In genomic region chr6:36427781-36428345, GRCh38 we compare ENCODE assay signal across 26 cellular contexts. TPM values are rescaled to one million over a fixed set of nuclear protein-coding genes. Genes with fewer than 3 reads are reported as not detected.
DNase-seq lines count a peak whose midpoint lies in the region; ATAC-seq, FAIRE-seq and TF ChIP-seq lines count a peak whose summit lies in the region.
"Had no signal": no experiment of that assay in that cellular context is flagged by ENCODE, and none has a peak within 500 bp of the region (broad histone marks: within the 10 kb centered on the region; RNA-seq: fewer than 3 reads in every experiment).

No MANE protein-coding gene starts in this region.

- 65% methylated on average over 12 of the region's 12 CpGs for WGBS in A549 (ENCODE audit: missing lambda C conversion rate)
- 77% methylated on average over 12 of the region's 12 CpGs for WGBS in SK-N-SH (ENCODE audit: low lambda C conversion rate)

- FAIRE-seq in A549 (lab: Jason Lieb, UNC): no peak
- FAIRE-seq: GM12878 had no signal

- H3K4me3 Mint-ChIP-seq in stimulated activated naive CD8-positive, alpha-beta T cell treated with anti-CD3 and anti-CD28 coated beads, Interleukin-15, amount 100 ng/mL, for 72 hours: no peak overlapping the region
- H3K4me3 Mint-ChIP-seq: activated B cell treated with CpG ODN at 0.5 μM for 24 hours; activated CD4-positive, alpha-beta memory T cell treated with anti-CD3 and anti-CD28 coated beads, Interleukin-2, amount 10 ng/mL, durations not matched to agents 7 days and 5 days; activated T-cell treated with anti-CD3 and anti-CD28 coated beads, Interleukin-2, amount 50 U/mL, for 24 hours; brain; T-helper 1 cell treated with Interleukin-12 subunit alpha and Interleukin-12 subunit beta and Interleukin-4 antibody, amounts not matched to agents 30 μg/mL and 1 μg/mL, for 36 hours had no signal

- H3K4me3 ChIP-seq in A549 (no peak overlapping the region), HCT116 (replicated peaks in 1 of 2; ENCODE audit: low read depth in 1 of 2, low read length in 2 of 2) (no peak overlapping the region), SK-N-SH (ENCODE audit: low read depth in 2 of 2, low read length in 1 of 2) (no peak overlapping the region), fibroblast of mammary gland (ENCODE audit: control insufficient read depth, low read depth, low read length) (no peak overlapping the region)
- H3K4me3 ChIP-seq: GM12878, sigmoid colon, stomach, upper lobe of right lung had no signal

- H2AFZ ChIP-seq in HCT116 (ENCODE audit: low read depth, low read length, poor library complexity, severe bottlenecking) (peak overlapping the region; percentile 75), SK-N-SH (ENCODE audit: low read depth) (no peak overlapping the region)

- no peak overlapping the region for H3K27ac Mint-ChIP-seq in stimulated activated naive CD8-positive, alpha-beta T cell treated with anti-CD3 and anti-CD28 coated beads, Interleukin-15, amount 100 ng/mL, for 72 hours
- H3K27ac Mint-ChIP-seq: activated B cell treated with CpG ODN at 0.5 μM for 24 hours; activated CD4-positive, alpha-beta memory T cell treated with anti-CD3 and anti-CD28 coated beads, Interleukin-2, amount 10 ng/mL, durations not matched to agents 7 days and 5 days; activated T-cell treated with anti-CD3 and anti-CD28 coated beads, Interleukin-2, amount 50 U/mL, for 24 hours; brain; T-helper 1 cell treated with Interleukin-12 subunit alpha and Interleukin-12 subunit beta and Interleukin-4 antibody, amounts not matched to agents 30 μg/mL and 1 μg/mL, for 36 hours had no signal

- no peaks in the 10 kb centered on the region for H3K9me3 Mint-ChIP-seq in stimulated activated naive CD8-positive, alpha-beta T cell treated with anti-CD3 and anti-CD28 coated beads, Interleukin-15, amount 100 ng/mL, for 72 hours
- H3K9me3 Mint-ChIP-seq: activated B cell treated with CpG ODN at 0.5 μM for 24 hours; activated CD4-positive, alpha-beta memory T cell treated with anti-CD3 and anti-CD28 coated beads, Interleukin-2, amount 10 ng/mL, durations not matched to agents 7 days and 5 days; activated T-cell treated with anti-CD3 and anti-CD28 coated beads, Interleukin-2, amount 50 U/mL, for 24 hours; T-helper 1 cell treated with Interleukin-12 subunit alpha and Interleukin-12 subunit beta and Interleukin-4 antibody, amounts not matched to agents 30 μg/mL and 1 μg/mL, for 36 hours had no signal

- H3K9me2 ChIP-seq in HCT116 (ENCODE audit: insufficient read depth): no peaks in the 10 kb centered on the region
- H3K9me2 ChIP-seq in SK-N-SH: no peaks in the 10 kb centered on the region

- TF ChIP-seq CTCF in A549 (IDR thresholded peaks at IDR 0.05) (no peak), HCT116 (IDR thresholded peaks at IDR 0.05 in 2 of 3, conservative IDR thresholded peaks at IDR 0.05 in 1 of 3; ENCODE audit: borderline replicate concordance in 1 of 3, insufficient read depth in 1 of 3, low read depth in 2 of 3, low read length in 2 of 3) (no peak), SK-N-SH (IDR thresholded peaks at IDR 0.05) (no peak), fibroblast of mammary gland (conservative IDR thresholded peaks at IDR 0.05; ENCODE audit: control insufficient read depth, insufficient read depth, low read depth, low read length) (no peak)

- POLR2A ChIA-PET in A549 (lab: Yijun Ruan, JAX): no interaction called here
- POLR2A ChIA-PET in HCT116 (lab: Charles Lee): interaction anchor here (2.1 kb wide), 1 partner anchor 13 kb away, joined by 6 read pairs; no protein-coding TSS in a partner anchor
- POLR2A ChIA-PET in SK-N-SH (lab: Yijun Ruan, JAX): no interaction called here

- H3K36me3 ChIP-seq in HCT116 (ENCODE audit: control insufficient read depth in 1 of 2, insufficient read depth in 2 of 2, low read length in 2 of 2) (no peaks in the 10 kb centered on the region), SK-N-SH (replicated peaks in 1 of 2; ENCODE audit: control insufficient read depth in 1 of 2, insufficient read depth in 2 of 2, low read length in 1 of 2) (no peaks in the 10 kb centered on the region)
- H3K36me3 ChIP-seq: sigmoid colon, stomach, upper lobe of right lung had no signal

- H3K9me3 ChIP-seq in A549: no peaks in the 10 kb centered on the region
- H3K9me3 ChIP-seq in HCT116 (ENCODE audit: control insufficient read depth in 1 of 2, insufficient read depth in 1 of 2, low read depth in 1 of 2, low read length in 2 of 2): no peaks in the 10 kb centered on the region
- no peaks in the 10 kb centered on the region for H3K9me3 ChIP-seq in SK-N-SH
- H3K9me3 ChIP-seq: sigmoid colon, stomach, upper lobe of right lung had no signal

- H3K9ac ChIP-seq in HCT116 (ENCODE audit: low read length) (no peak overlapping the region), SK-N-SH (no peak overlapping the region)

- H4K20me1 ChIP-seq in HCT116 (ENCODE audit: insufficient read depth): no peaks in the 10 kb centered on the region
- H4K20me1 ChIP-seq in SK-N-SH (ENCODE audit: insufficient read depth): no peaks in the 10 kb centered on the region

- intact Hi-C loops in HCT116 (cut with micrococcal nuclease): no loop called here

- H3K27me3 Mint-ChIP-seq in stimulated activated naive CD8-positive, alpha-beta T cell treated with anti-CD3 and anti-CD28 coated beads, Interleukin-15, amount 100 ng/mL, for 72 hours: no peaks in the 10 kb centered on the region
- H3K27me3 Mint-ChIP-seq: activated B cell treated with CpG ODN at 0.5 μM for 24 hours; activated CD4-positive, alpha-beta memory T cell treated with anti-CD3 and anti-CD28 coated beads, Interleukin-2, amount 10 ng/mL, durations not matched to agents 7 days and 5 days; activated T-cell treated with anti-CD3 and anti-CD28 coated beads, Interleukin-2, amount 50 U/mL, for 24 hours had no signal

- H3K27me3 ChIP-seq in HCT116 (ENCODE audit: insufficient read depth, low read length) (no peaks in the 10 kb centered on the region), SK-N-SH (ENCODE audit: insufficient read depth) (no peaks in the 10 kb centered on the region)
- H3K27me3 ChIP-seq: sigmoid colon, stomach, upper lobe of right lung had no signal

- CTCF ChIA-PET in A549 (lab: Yijun Ruan, JAX) (interaction anchor here (0.7 to 1.3 kb wide), 3 partner anchors 9 to 331 kb away, joined by 3 to 4 read pairs (median 3); no protein-coding TSS in a partner anchor), HCT116 (lab: Charles Lee) (interaction anchor here (1.6 kb wide), 1 partner anchor 14 kb away, joined by 3 read pairs; no protein-coding TSS in a partner anchor), SK-N-SH (lab: Yijun Ruan, JAX) (interaction anchor here (1.0 to 1.8 kb wide), 5 partner anchors 8 to 331 kb away, joined by 3 to 6 read pairs (median 3); no protein-coding TSS in a partner anchor)

- peaks cover 15% of the 10 kb centered on the region for H3F3A ChIP-seq in SK-N-SH (replicated peaks; ENCODE audit: insufficient read depth)

- H3K4me2 ChIP-seq in A549 (no peak overlapping the region; the same call in 2 of the 3 replicates), HCT116 (ENCODE audit: low read length) (no peak overlapping the region), SK-N-SH (no peak overlapping the region)

- H3K27ac ChIP-seq in A549 (peak overlapping the region; percentile 7 to 73; a peak in 5 of 6 replicates), HCT116 (ENCODE audit: low read depth, low read length) (no peak overlapping the region), SK-N-SH (ENCODE audit: low read depth in 2 of 2, low read length in 1 of 2) (no peak overlapping the region)
- H3K27ac ChIP-seq: sigmoid colon, stomach, upper lobe of right lung had no signal

- no peak for TF ChIP-seq EP300 in A549 (IDR thresholded peaks at IDR 0.05)
- no peak for TF ChIP-seq EP300 in SK-N-SH (IDR thresholded peaks at IDR 0.05; ENCODE audit: borderline replicate concordance in 1 of 2, low read depth in 1 of 2, low read length in 1 of 2)

- H3K79me2 ChIP-seq in HCT116 (ENCODE audit: insufficient read depth, low read length): no peaks in the 10 kb centered on the region
- H3K79me2 ChIP-seq in SK-N-SH (ENCODE audit: insufficient read depth): no peaks in the 10 kb centered on the region

- RAD21 ChIA-PET in HCT116 (lab: Charles Lee; ENCODE audit: low non-redundant PET in 1 of 2, low total read pairs in 2 of 2, uncharacterized antibody in 2 of 2, unreplicated experiment in 2 of 2): no interaction called here

- TF ChIP-seq RAD21 in A549 (conservative IDR thresholded peaks at IDR 0.05 in 1 of 2, IDR thresholded peaks at IDR 0.05 in 1 of 2) (no peak), HCT116 (IDR thresholded peaks at IDR 0.05; ENCODE audit: low read depth) (no peak), SK-N-SH (IDR thresholded peaks at IDR 0.05; ENCODE audit: low read length) (no peak)

- H3K4me1 Mint-ChIP-seq in stimulated activated naive CD8-positive, alpha-beta T cell treated with anti-CD3 and anti-CD28 coated beads, Interleukin-15, amount 100 ng/mL, for 72 hours: peaks cover 23% of the 10 kb centered on the region

- ATAC-seq in A549 (peak; percentile 12 to 40; a peak in 4 of 6 replicates), HCT116 (no peak)
- ATAC-seq in stimulated activated naive CD8-positive, alpha-beta T cell treated with anti-CD3 and anti-CD28 coated beads, Interleukin-15, amount 100 ng/mL, for 72 hours: no peak
- ATAC-seq: GM12878, left ventricle myocardium superior, upper lobe of right lung had no signal

- no TSS peak for BruUV-seq in HCT116 (replicated peaks; lab: Mats Ljungman, UMichigan)

- TF ChIP-seq POLR2A in A549 (IDR thresholded peaks at IDR 0.05; ENCODE audit: low read length): no peak
- TF ChIP-seq POLR2A in HCT116 (IDR thresholded peaks at IDR 0.05; ENCODE audit: borderline replicate concordance, extremely low read depth, insufficient read depth, insufficient read length): no peak

- DNase-seq in A549 (ENCODE audit: low read depth in 1 of 2, low spot score in 1 of 2) (peak in 1 of 2 experiments; percentile 47), HCT116 (ENCODE audit: low read depth, low spot score) (no peak), SK-N-SH (no peak), fibroblast of mammary gland (ENCODE audit: low read depth) (peak; percentile 38), D341Med (ENCODE audit: low spot score) (no peak), NCI-H345 treated with DMSO at 0.1 percent for 48 hours (lab: John Stamatoyannopoulos, UW; ENCODE audit: unreplicated experiment) (no peak)
- no peak for DNase-seq in stimulated activated CD4-positive, alpha-beta T cell treated with anti-CD3 and anti-CD28 coated beads, Interleukin-12 subunit alpha, Interleukin-12 subunit beta, amount 100 ng/mL, for 4 hours
- DNase-seq in stimulated activated naive CD8-positive, alpha-beta T cell treated with anti-CD3 and anti-CD28 coated beads, Interleukin-15, amount 100 ng/mL, for 72 hours: no peak
- DNase-seq: activated B cell treated with CpG ODN at 0.5 μM for 24 hours; activated CD4-positive, alpha-beta memory T cell treated with anti-CD3 and anti-CD28 coated beads, Interleukin-2, amount 10 ng/mL, durations not matched to agents 7 days and 5 days; activated naive CD4-positive, alpha-beta T cell treated with anti-CD3 and anti-CD28 coated beads, Interleukin-2, amount 50 U/mL, for 16 hours; activated T-cell treated with anti-CD3 and anti-CD28 coated beads, Interleukin-2, amount 50 U/mL, for 24 hours; GDM1; head of caudate nucleus; Kasumi-1; left ventricle myocardium superior; NCI-H146; sigmoid colon; stimulated activated CD4-positive, alpha-beta T cell treated with anti-CD3 and anti-CD28 coated beads, Interleukin-1b, Interleukin-23, amount 100 ng/mL, for 48 hours; stomach; upper lobe of right lung had no signal

- H3K4me1 ChIP-seq in A549: peaks cover 22% of the 10 kb centered on the region
- H3K4me1 ChIP-seq in HCT116 (ENCODE audit: control insufficient read depth in 1 of 2, insufficient read depth in 2 of 2, low read length in 2 of 2): peaks cover 3 to 24% of the 10 kb centered on the region in 2 experiments; a peak in 3 of 4 replicates
- H3K4me1 ChIP-seq in SK-N-SH (ENCODE audit: control insufficient read depth in 1 of 2, insufficient read depth in 2 of 2, low read depth in 1 of 2, low read length in 1 of 2): peaks cover 3 to 4% of the 10 kb centered on the region in 2 experiments; a peak in 2 of 4 replicates
- H3K4me1 ChIP-seq: upper lobe of right lung had no signal

RNA-seq across cellular contexts. Expression of gene PXT1, which starts 14.8 kb away (rescaled TPM):
- polyA plus RNA-seq in A549 (2011; rRNA removed) (not detected in 2 replicates), A549 (2017; fragmentation: RNase III; extraction: RNeasy Plus Mini Kit Qiagen cat#74134 plus additional on column Dnase treatment) (not detected in 3 replicates), SK-N-SH (2012; rRNA removed) (not detected in 2 replicates)
- polyA plus RNA-seq in A549 (2012; cell fraction: cytosol; rRNA removed): 0.01 TPM in 1 of 2 replicates, not detected in the other
- not detected in 2 replicates for polyA plus RNA-seq in A549 (2012; cell fraction: nucleus; rRNA removed)
- polyA minus RNA-seq in A549 (2011; rRNA and poly(A)+ RNA removed): 0.17 and 0.24 TPM in 2 replicates
- total RNA-seq in HCT116 (2021; ENCODE audit: unreplicated experiment): 0.17 TPM
- polyA plus RNA-seq in HCT116 (2012): 0.12 TPM in 1 of 2 replicates, not detected in the other
- 0.04 TPM in 1 of 2 replicates, not detected in the other for polyA plus RNA-seq in SK-N-SH (2012; cell fraction: cytosol; rRNA removed)
- polyA plus RNA-seq in SK-N-SH (2012; cell fraction: nucleus; rRNA removed): 0.04 TPM in 1 of 2 replicates, not detected in the other
- total RNA-seq: epithelial cell of proximal tubule, osteocyte, sigmoid colon, stomach, upper lobe of right lung had no signal
- polyA plus RNA-seq: sigmoid colon, stomach had no signal

RNA-seq across cellular contexts. Expression of gene KCTD20, which starts 14.9 kb away (rescaled TPM):
- 48.2 and 48.3 TPM in 2 replicates for polyA plus RNA-seq in A549 (2011; rRNA removed)
- polyA plus RNA-seq in A549 (2012; cell fraction: cytosol; rRNA removed): 11.0 and 13.1 TPM in 2 replicates
- 3.8 and 5.6 TPM in 2 replicates for polyA plus RNA-seq in A549 (2012; cell fraction: nucleus; rRNA removed)
- 16.8 to 18.1 TPM (median 17.8 TPM) in 3 replicates for polyA plus RNA-seq in A549 (2017; fragmentation: RNase III; extraction: RNeasy Plus Mini Kit Qiagen cat#74134 plus additional on column Dnase treatment)
- polyA minus RNA-seq in A549 (2011; rRNA and poly(A)+ RNA removed): 43.9 and 48.8 TPM in 2 replicates
- total RNA-seq in HCT116 (2021; ENCODE audit: unreplicated experiment): 23.7 TPM
- 12.8 and 14.1 TPM in 2 replicates for polyA plus RNA-seq in HCT116 (2012)
- polyA plus RNA-seq in SK-N-SH (2012; rRNA removed): 29.0 and 36.1 TPM in 2 replicates
- polyA plus RNA-seq in SK-N-SH (2012; cell fraction: cytosol; rRNA removed): 42.9 and 44.4 TPM in 2 replicates
- 10.2 and 17.5 TPM in 2 replicates for polyA plus RNA-seq in SK-N-SH (2012; cell fraction: nucleus; rRNA removed)

RNA-seq across cellular contexts. Expression of gene ETV7, which starts 40.4 kb away (rescaled TPM):
- polyA plus RNA-seq in A549 (2011; rRNA removed): 0.05 and 0.08 TPM in 2 replicates
- 0.04 TPM in 2 replicates for polyA plus RNA-seq in A549 (2012; cell fraction: cytosol; rRNA removed)
- 0.09 and 0.10 TPM in 2 replicates for polyA plus RNA-seq in A549 (2012; cell fraction: nucleus; rRNA removed)
- polyA plus RNA-seq in A549 (2017; fragmentation: RNase III; extraction: RNeasy Plus Mini Kit Qiagen cat#74134 plus additional on column Dnase treatment): 0.07 to 0.12 TPM in 2 of 3 replicates, not detected in the other
- not detected in 2 replicates for polyA minus RNA-seq in A549 (2011; rRNA and poly(A)+ RNA removed)
- 1.0 TPM for total RNA-seq in HCT116 (2021; ENCODE audit: unreplicated experiment)
- polyA plus RNA-seq in HCT116 (2012): 0.75 and 1.1 TPM in 2 replicates
- polyA plus RNA-seq in SK-N-SH (2012; rRNA removed): 0.31 and 0.39 TPM in 2 replicates
- polyA plus RNA-seq in SK-N-SH (2012; cell fraction: cytosol; rRNA removed): 0.12 and 0.29 TPM in 2 replicates
- 0.42 and 0.58 TPM in 2 replicates for polyA plus RNA-seq in SK-N-SH (2012; cell fraction: nucleus; rRNA removed)

Comparison
In these comparisons a context has a peak if more than half of its experiments do, and no peak if none do; other contexts are left out.
1. ATAC-seq: peak in A549 (2 of 2); none in HCT116 (single experiment) and stimulated activated naive CD8-positive, alpha-beta T cell treated with anti-CD3 and anti-CD28 coated beads, Interleukin-15, amount 100 ng/mL, for 72 hours (single experiment).
2. H3K27ac ChIP-seq: peak in A549 (2 of 2); none in HCT116 (single experiment) and SK-N-SH (0 of 2).